8 cellular contexts compared by ENCODE assay signal in the genomic region with DNA sequence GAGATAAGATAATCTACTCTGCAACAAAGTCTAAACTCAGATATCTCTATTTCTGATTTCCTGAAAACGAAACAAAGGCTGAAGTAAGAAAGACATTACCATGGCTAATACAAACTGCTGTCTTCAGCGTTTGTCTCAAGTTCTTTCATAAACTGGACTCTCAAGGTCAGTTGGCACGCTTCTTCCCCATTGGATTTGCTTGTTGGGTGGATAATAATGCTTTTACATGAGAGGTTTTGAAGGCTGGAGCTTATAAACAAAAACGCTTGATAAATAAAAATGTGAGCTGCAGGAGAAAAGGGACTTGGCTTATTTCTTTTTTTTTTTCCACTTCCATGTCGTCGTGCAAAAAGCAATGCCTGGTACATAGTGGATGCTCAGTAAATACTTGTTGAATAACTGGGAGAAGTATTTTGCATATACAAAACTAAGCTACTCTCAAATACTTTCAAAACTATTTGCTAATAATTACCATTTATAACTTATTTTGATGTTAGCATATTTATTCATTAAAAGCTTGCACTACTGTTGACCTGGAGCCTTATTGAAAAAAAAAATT.
DNase-seq lines count a peak whose midpoint lies in the region; ATAC-seq and TF ChIP-seq lines count a peak whose summit lies in the region.

No MANE protein-coding gene starts in this region.

- H3K9me3 Mint-ChIP-seq in neural progenitor cell = peaks cover 2% of the 10 kb centered on the region

- H3K9ac ChIP-seq in neural progenitor cell = no peak overlapping the region

- H4K20me1 ChIP-seq in neural progenitor cell (ENCODE audit: low read depth) = no peaks in the 10 kb centered on the region

- H3K4me2 ChIP-seq in neural progenitor cell = no peak overlapping the region

- peak overlapping the region; percentile 2; the same call in 1 of the 2 replicates for H3K4me3 ChIP-seq in AG09309 (ENCODE audit: control insufficient read depth, low read depth, low read length)
- no peak overlapping the region for H3K4me3 ChIP-seq in neural progenitor cell

- H3K27ac ChIP-seq in epithelial cell of prostate (peak overlapping the region; percentile 70), neural progenitor cell (no peak overlapping the region)

- peak overlapping the region; percentile 25 for H3K4me3 Mint-ChIP-seq in neural progenitor cell

- ATAC-seq in GM21528 (IDR thresholded peaks at IDR 0.05; ENCODE audit: low FRiP score, unreplicated experiment) (peak; percentile 8), HG03442 (IDR thresholded peaks at IDR 0.05; ENCODE audit: unreplicated experiment) (no peak)

- no peaks in the 10 kb centered on the region for H3K27me3 ChIP-seq in neural progenitor cell

- DNase-seq in AG09309 (ENCODE audit: low read depth) (peak; percentile 16), RPMI7951 (ENCODE audit: low read depth) (peak; percentile 62), epithelial cell of prostate (ENCODE audit: low read depth, low spot score) (no peak), neural progenitor cell (ENCODE audit: low spot score) (no peak), NCI-H2107 treated with DMSO at 0.1 percent for 48 hours (lab: John Stamatoyannopoulos, UW; ENCODE audit: unreplicated experiment) (no peak), NCI-H2029 (lab: John Stamatoyannopoulos, UW) (no peak)

- H3K4me1 ChIP-seq in neural progenitor cell = peaks cover 10% of the 10 kb centered on the region

- peaks cover 3% of the 10 kb centered on the region for H3K27me3 Mint-ChIP-seq in neural progenitor cell (ENCODE audit: insufficient read depth, low read depth)

- H3K27ac Mint-ChIP-seq in neural progenitor cell = peak overlapping the region; percentile 96

- no peaks in the 10 kb centered on the region for H3K36me3 Mint-ChIP-seq in neural progenitor cell

- no peaks in the 10 kb centered on the region for H3K36me3 ChIP-seq in neural progenitor cell

- no peaks in the 10 kb centered on the region for H3K79me2 ChIP-seq in neural progenitor cell (ENCODE audit: low read depth)

- peaks cover 8% of the 10 kb centered on the region for H3F3A ChIP-seq in neural progenitor cell (ENCODE audit: low read depth)

- no peak overlapping the region for H2AFZ ChIP-seq in neural progenitor cell (replicated peaks)

- peaks cover 27% of the 10 kb centered on the region for H3K4me1 Mint-ChIP-seq in neural progenitor cell

- TF ChIP-seq CTCF in AG09309 (IDR thresholded peaks at IDR 0.05; ENCODE audit: control insufficient read depth, insufficient read depth, low read depth, low read length, missing control alignments) (no peak), neural progenitor cell (IDR thresholded peaks at IDR 0.05) (no peak)

- H3K9me3 ChIP-seq in neural progenitor cell (ENCODE audit: low read depth) = no peaks in the 10 kb centered on the region

Comparison
In these comparisons a context has a peak if more than half of its experiments do, and no peak if none do; other contexts are left out.
1. DNase-seq: peak in AG09309 (single experiment) and RPMI7951 (single experiment); none in epithelial cell of prostate (single experiment), neural progenitor cell (single experiment), NCI-H2107 treated with DMSO at 0.1 percent for 48 hours (single experiment) and NCI-H2029 (single experiment).